8 cellular contexts compared by ENCODE assay signal in genomic region chr4:15963001-15963451, GRCh38. TPM values are rescaled to one million over a fixed set of nuclear protein-coding genes. Genes with fewer than 3 reads are reported as not detected.
DNase-seq lines count a peak whose midpoint lies in the region; ATAC-seq and TF ChIP-seq lines count a peak whose summit lies in the region.

FGFBP2 (minus strand) TSS chr4:15963175; CDS start chr4:15963129, 46 bp downstream.

- no peak within 1 kb of the TSS for H3K4me3 ChIP-seq in Peyer's patch
- H3K4me3 ChIP-seq in hepatocyte = no peak within 1 kb of the TSS

- H3K9me3 ChIP-seq in Peyer's patch (no peaks in the 10 kb centered on the region), hepatocyte (ENCODE audit: low read depth) (no peaks in the 10 kb centered on the region)

- H3K4me1 ChIP-seq in Peyer's patch (no peaks in the 10 kb centered on the region), hepatocyte (ENCODE audit: insufficient read depth) (no peaks in the 10 kb centered on the region)

- TF ChIP-seq POLR2A in Peyer's patch (IDR thresholded peaks at IDR 0.05) = no peak

- DNase-seq in SIG-M5 treated with dmso at 0.1 percent for 504 hours (lab: John Stamatoyannopoulos, UW; ENCODE audit: unreplicated experiment) (peak; percentile 36), SIG-M5 (lab: John Stamatoyannopoulos, UW) (no peak), Peyer's patch (peak; percentile 35 to 62 (median 60)), hepatocyte (ENCODE audit: low spot score) (peak; percentile 73), posterior vena cava (ENCODE audit: low spot score) (no peak)
- peak; percentile 49 for DNase-seq in activated naive CD4-positive, alpha-beta T cell treated with anti-CD3 and anti-CD28 coated beads, Interleukin-2, amount 50 U/mL, for 16 hours
- peak; percentile 54 for DNase-seq in stimulated activated CD4-positive, alpha-beta T cell treated with anti-CD3 and anti-CD28 coated beads, Interleukin-4, amount 100 ng/mL, for 24 hours

- H3K27ac ChIP-seq in Peyer's patch (no peak within 1 kb of the TSS), hepatocyte (no peak within 1 kb of the TSS)

- intact Hi-C loops in posterior vena cava (cut with DNase I) = loop anchor here in 1 of 2 donors (1.0 to 10.0 kb wide), 2 partner anchors 49 to 158 kb away; no protein-coding TSS in a partner anchor

- no peak within 1 kb of the TSS for H2AFZ ChIP-seq in hepatocyte

- H3K27me3 ChIP-seq in Peyer's patch = no peaks in the 10 kb centered on the region
- H3K27me3 ChIP-seq in hepatocyte = no peaks in the 10 kb centered on the region

- H3K79me2 ChIP-seq in hepatocyte = no peaks in the 10 kb centered on the region

- peak; percentile 43 for ATAC-seq in HG02885 (IDR thresholded peaks at IDR 0.05; ENCODE audit: poor library complexity, unreplicated experiment)

- H4K20me1 ChIP-seq in hepatocyte (ENCODE audit: insufficient read depth, poor library complexity, severe bottlenecking) = no peaks in the 10 kb centered on the region

- WGBS in hepatocyte (ENCODE audit: low lambda C conversion rate, missing lambda C conversion rate) = 42% methylated on average over 9 of the region's 9 CpGs

- H3K9me2 ChIP-seq in hepatocyte (replicated peaks; ENCODE audit: insufficient read depth) = no peaks in the 10 kb centered on the region

- peak in 4 of 6 experiments; percentile 11 to 35 (median 33) for TF ChIP-seq CTCF in Peyer's patch (IDR thresholded peaks at IDR 0.05)
- peak; percentile 49 for TF ChIP-seq CTCF in hepatocyte (IDR thresholded peaks at IDR 0.05; ENCODE audit: poor library complexity)

- H3K36me3 ChIP-seq in Peyer's patch (no peaks in the 10 kb centered on the region), hepatocyte (replicated peaks; ENCODE audit: insufficient read depth, low read depth) (no peaks in the 10 kb centered on the region)

- H3K4me2 ChIP-seq in hepatocyte = no peak within 1 kb of the TSS

RNA-seq across cellular contexts. Expression of gene FGFBP2, which starts in this region (rescaled TPM):
- total RNA-seq in Peyer's patch = not detected
- total RNA-seq in hepatocyte = 5.2 and 7.3 TPM in 2 replicates
- polyA plus RNA-seq in hepatocyte = 1.7 and 2.2 TPM in 2 replicates
- 1 to 10 TPM in 1 of 2 donors, under 1 TPM in 1; 0.52 to 1.8 TPM for total RNA-seq in posterior vena cava

Comparison
In these comparisons a context has a peak if more than half of its experiments do, and no peak if none do; other contexts are left out.
1. DNase-seq: peak in SIG-M5 treated with dmso at 0.1 percent for 504 hours (single experiment), activated naive CD4-positive, alpha-beta T cell treated with anti-CD3 and anti-CD28 coated beads, Interleukin-2, amount 50 U/mL, for 16 hours (single experiment), hepatocyte (single experiment) and stimulated activated CD4-positive, alpha-beta T cell treated with anti-CD3 and anti-CD28 coated beads, Interleukin-4, amount 100 ng/mL, for 24 hours (single experiment); none in SIG-M5 (single experiment) and posterior vena cava (single experiment).
2. Peak in DNase-seq in Peyer's patch; RNA of the gene not detected or under 1 TPM.